20 cellular contexts compared by ENCODE assay signal in the genomic region with DNA sequence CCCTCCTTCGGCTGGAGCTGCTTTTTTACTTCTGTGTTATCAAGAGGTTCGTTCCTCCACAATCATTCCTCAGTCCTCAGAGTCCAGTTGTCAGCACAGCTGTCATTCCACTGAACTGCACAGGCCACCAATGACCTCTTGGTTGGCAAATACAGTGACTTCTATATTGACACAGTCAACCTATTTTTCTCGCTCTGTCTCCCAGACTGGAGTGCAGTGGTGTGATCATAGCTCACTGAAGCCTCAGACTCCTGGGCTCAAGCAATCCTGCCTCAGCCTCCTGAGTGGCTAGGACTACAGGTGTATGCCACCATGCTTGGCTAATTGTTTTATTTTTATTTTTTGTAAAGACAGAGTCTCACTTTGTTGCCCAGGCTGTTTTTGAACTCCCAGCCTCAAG. TPM values are rescaled to one million over a fixed set of nuclear protein-coding genes. Genes with fewer than 3 reads are reported as not detected.
DNase-seq lines count a peak whose midpoint lies in the region; ATAC-seq and TF ChIP-seq lines count a peak whose summit lies in the region.
"Had no signal": no experiment of that assay in that cellular context is flagged by ENCODE, and none has a peak within 500 bp of the region (broad histone marks: within the 10 kb centered on the region; RNA-seq: fewer than 3 reads in every experiment).

No MANE protein-coding gene starts in this region.

- H3K27ac ChIP-seq in RWPE1 (peak overlapping the region; percentile 1; the same call in 1 of the 2 replicates), lower lobe of right lung (peak overlapping the region; percentile 2), stomach (peak overlapping the region in 3 of 5 donors; percentile 54 to 83 (median 77))

- H3K36me3 Mint-ChIP-seq in brain (peaks cover 66% of the 10 kb centered on the region), CD14-positive monocyte (peaks cover 82 to 97% of the 10 kb centered on the region in 2 donors)
- H3K36me3 Mint-ChIP-seq in activated CD4-positive, alpha-beta T cell treated with anti-CD3 and anti-CD28 coated beads, Interleukin-2, amount 10 ng/mL, durations not matched to agents 7 days and 5 days (ENCODE audit: low read depth) = peaks cover 55% of the 10 kb centered on the region

- H3K9me3 ChIP-seq in lower lobe of right lung (no peaks in the 10 kb centered on the region), stomach (no peaks in the 10 kb centered on the region)
- H3K9me3 ChIP-seq: MG63, vagina had no signal

- no peak for TF ChIP-seq CTCF in RWPE1 (conservative IDR thresholded peaks at IDR 0.05; ENCODE audit: low read depth)
- no peak for TF ChIP-seq CTCF in brain (conservative IDR thresholded peaks at IDR 0.05)
- TF ChIP-seq CTCF in lower lobe of right lung (IDR thresholded peaks at IDR 0.05) = no peak
- TF ChIP-seq CTCF in stomach (IDR thresholded peaks at IDR 0.05) = no peak
- TF ChIP-seq CTCF in CD14-positive monocyte (IDR thresholded peaks at IDR 0.05) = no peak

- H3K36me3 ChIP-seq in lower lobe of right lung (peaks cover 89% of the 10 kb centered on the region), stomach (peaks cover 29 to 88% (median 76%) of the 10 kb centered on the region in 4 donors)

- H3K4me3 ChIP-seq in lower lobe of right lung (no peak overlapping the region), stomach (no peak overlapping the region)
- H3K4me3 ChIP-seq: MG63, vagina had no signal

- intact Hi-C loops in lower lobe of right lung (cut with DNase I) (no loop called here), stomach (cut with DNase I; ENCODE audit: low total_unique reads) (loop anchor here (10.0 kb wide), 1 partner anchor 72 kb away; no protein-coding TSS in a partner anchor), CD14-positive monocyte (cut with micrococcal nuclease) (no loop called here)

- peaks cover 43% of the 10 kb centered on the region for H3K4me1 Mint-ChIP-seq in brain
- no peaks in the 10 kb centered on the region for H3K4me1 Mint-ChIP-seq in CD14-positive monocyte
- peaks cover 2% of the 10 kb centered on the region for H3K4me1 Mint-ChIP-seq in activated CD4-positive, alpha-beta T cell treated with anti-CD3 and anti-CD28 coated beads, Interleukin-2, amount 10 ng/mL, durations not matched to agents 7 days and 5 days
- H3K4me1 Mint-ChIP-seq: H9 had no signal

- H3K27me3 ChIP-seq in lower lobe of right lung (ENCODE audit: low read depth) (no peaks in the 10 kb centered on the region), stomach (no peaks in the 10 kb centered on the region)
- H3K27me3 ChIP-seq: MG63, vagina had no signal

- peak overlapping the region in 3 of 5 experiments; percentile 40 to 55 (median 47) for H3K27ac Mint-ChIP-seq in brain
- peak overlapping the region in 3 of 7 donors; percentile 15 to 46 (median 43) for H3K27ac Mint-ChIP-seq in CD14-positive monocyte
- no peak overlapping the region for H3K27ac Mint-ChIP-seq in activated CD4-positive, alpha-beta T cell treated with anti-CD3 and anti-CD28 coated beads, Interleukin-2, amount 10 ng/mL, durations not matched to agents 7 days and 5 days
- H3K27ac Mint-ChIP-seq: activated CD4-positive, alpha-beta T cell treated with anti-CD3 and anti-CD28 coated beads for 36 hours; activated CD8-positive, alpha-beta memory T cell treated with anti-CD3 and anti-CD28 coated beads, Interleukin-2, amount 10 ng/mL, durations not matched to agents 7 days and 5 days; activated naive CD8-positive, alpha-beta T cell; activated T-helper 1 cell treated with anti-CD3 and anti-CD28 coated beads, Interleukin-12 subunit alpha, Interleukin-12 subunit beta, Interleukin-2, Interleukin-4 antibody, amounts not matched to agents 30 ng/mL and 10 ng/mL and 1 ng/mL, durations not matched to agents 14 hours and 24 hours and 36 hours; CD4-positive, alpha-beta T cell had no signal

- H3K4me1 ChIP-seq in lower lobe of right lung = peaks cover 41% of the 10 kb centered on the region
- peaks cover 0 to 68% (median 49%) of the 10 kb centered on the region in 4 donors for H3K4me1 ChIP-seq in stomach

- peak in 1 of 2 donors; percentile 28 for ATAC-seq in lower lobe of right lung
- ATAC-seq: activated CD4-positive, alpha-beta T cell treated with anti-CD3 and anti-CD28 coated beads for 36 hours; activated CD8-positive, alpha-beta memory T cell treated with anti-CD3 and anti-CD28 coated beads, Interleukin-2, amount 10 ng/mL, durations not matched to agents 7 days and 5 days had no signal

- no peak for TF ChIP-seq EP300 in stomach (IDR thresholded peaks at IDR 0.05)

- no peak for DNase-seq in RWPE1 (ENCODE audit: low spot score)
- no peak for DNase-seq in lower lobe of right lung
- DNase-seq in stomach = no peak
- DNase-seq in CD14-positive monocyte (ENCODE audit: low spot score) = no peak
- no peak for DNase-seq in activated CD4-positive, alpha-beta T cell treated with anti-CD3 and anti-CD28 coated beads, Interleukin-2, amount 10 ng/mL, durations not matched to agents 7 days and 5 days
- DNase-seq in AG20443 (ENCODE audit: low spot score) = no peak
- DNase-seq: activated CD4-positive, alpha-beta T cell treated with anti-CD3 and anti-CD28 coated beads for 36 hours; activated CD8-positive, alpha-beta memory T cell treated with anti-CD3 and anti-CD28 coated beads, Interleukin-2, amount 10 ng/mL, durations not matched to agents 7 days and 5 days; CD4-positive, alpha-beta T cell; DMS 273 treated with DMSO at 0.1 percent for 48 hours; foreskin melanocyte; H9; MG63; NCI-H1436; NCI-H510A; substantia nigra had no signal

- no peak overlapping the region for H3K4me3 Mint-ChIP-seq in brain
- no peak overlapping the region for H3K4me3 Mint-ChIP-seq in CD14-positive monocyte
- H3K4me3 Mint-ChIP-seq in activated CD4-positive, alpha-beta T cell treated with anti-CD3 and anti-CD28 coated beads, Interleukin-2, amount 10 ng/mL, durations not matched to agents 7 days and 5 days = no peak overlapping the region
- H3K4me3 Mint-ChIP-seq: activated CD4-positive, alpha-beta T cell treated with anti-CD3 and anti-CD28 coated beads for 36 hours; activated CD8-positive, alpha-beta memory T cell treated with anti-CD3 and anti-CD28 coated beads, Interleukin-2, amount 10 ng/mL, durations not matched to agents 7 days and 5 days; activated naive CD8-positive, alpha-beta T cell; activated T-helper 1 cell treated with anti-CD3 and anti-CD28 coated beads, Interleukin-12 subunit alpha, Interleukin-12 subunit beta, Interleukin-2, Interleukin-4 antibody, amounts not matched to agents 30 ng/mL and 10 ng/mL and 1 ng/mL, durations not matched to agents 14 hours and 24 hours and 36 hours; CD4-positive, alpha-beta T cell; H9 had no signal

- no peaks in the 10 kb centered on the region for H3K9me3 Mint-ChIP-seq in brain
- H3K9me3 Mint-ChIP-seq in CD14-positive monocyte = no peaks in the 10 kb centered on the region
- H3K9me3 Mint-ChIP-seq in activated CD4-positive, alpha-beta T cell treated with anti-CD3 and anti-CD28 coated beads, Interleukin-2, amount 10 ng/mL, durations not matched to agents 7 days and 5 days = no peaks in the 10 kb centered on the region
- H3K9me3 Mint-ChIP-seq: activated T-helper 1 cell treated with anti-CD3 and anti-CD28 coated beads, Interleukin-12 subunit alpha, Interleukin-12 subunit beta, Interleukin-2, Interleukin-4 antibody, amounts not matched to agents 30 ng/mL and 10 ng/mL and 1 ng/mL, durations not matched to agents 14 hours and 24 hours and 36 hours; CD4-positive, alpha-beta T cell; H9 had no signal

- WGBS in stomach, 5 donors = 38 to 63% (median 56%) methylated on average over 3 of the region's 3 CpGs

- H3K27me3 Mint-ChIP-seq in brain (no peaks in the 10 kb centered on the region), CD14-positive monocyte (ENCODE audit: low read depth in 3 of 3) (no peaks in the 10 kb centered on the region)
- H3K27me3 Mint-ChIP-seq in activated CD4-positive, alpha-beta T cell treated with anti-CD3 and anti-CD28 coated beads, Interleukin-2, amount 10 ng/mL, durations not matched to agents 7 days and 5 days = no peaks in the 10 kb centered on the region
- H3K27me3 Mint-ChIP-seq: activated CD4-positive, alpha-beta T cell treated with anti-CD3 and anti-CD28 coated beads for 36 hours; activated CD8-positive, alpha-beta memory T cell treated with anti-CD3 and anti-CD28 coated beads, Interleukin-2, amount 10 ng/mL, durations not matched to agents 7 days and 5 days; activated naive CD8-positive, alpha-beta T cell; CD4-positive, alpha-beta T cell had no signal

- POLR2A ChIA-PET in RWPE1 (lab: Yijun Ruan, JAX; ENCODE audit: low non-redundant PET) = no interaction called here
- POLR2A ChIA-PET in activated CD4-positive, alpha-beta T cell treated with anti-CD3 and anti-CD28 coated beads, Interleukin-2, amount 10 ng/mL, durations not matched to agents 7 days and 5 days (lab: Charles Lee) = no interaction called here

- CTCF ChIA-PET in RWPE1 (lab: Yijun Ruan, JAX) = interaction anchor here (0.9 kb wide), 1 partner anchor 21 kb away, joined by 3 read pairs; no protein-coding TSS in a partner anchor
- CTCF ChIA-PET in activated CD4-positive, alpha-beta T cell treated with anti-CD3 and anti-CD28 coated beads, Interleukin-2, amount 10 ng/mL, durations not matched to agents 7 days and 5 days (lab: Charles Lee) = no interaction called here

- no peak for TF ChIP-seq POLR2A in stomach (IDR thresholded peaks at IDR 0.05)

RNA-seq across cellular contexts. Expression of gene CRCP, which starts 27.7 kb away (rescaled TPM):
- polyA plus RNA-seq in brain (ENCODE audit: insufficient read depth, low read depth, low replicate concordance) (41.2 TPM), stomach (10 to 100 TPM; 15.7 to 28.3 (median 25.7) TPM), CD14-positive monocyte (10 to 100 TPM; 14.0 to 15.5 TPM)
- total RNA-seq in lower lobe of right lung (35.5 TPM), stomach (10 to 100 TPM; 22.8 to 99.5 (median 30.9) TPM)
- 10 to 100 TPM; 29.4 to 31.4 TPM for total RNA-seq in activated CD4-positive, alpha-beta T cell treated with anti-CD3 and anti-CD28 coated beads, Interleukin-2, amount 10 ng/mL, durations not matched to agents 7 days and 5 days

Comparison
In these comparisons a context has a peak if more than half of its experiments do, and no peak if none do; other contexts are left out.
1. H3K27ac ChIP-seq: peak in every context shown above with its lines; median percentile 77 in stomach; 2 in lower lobe of right lung; 1 in RWPE1.